In the genomic region with DNA sequence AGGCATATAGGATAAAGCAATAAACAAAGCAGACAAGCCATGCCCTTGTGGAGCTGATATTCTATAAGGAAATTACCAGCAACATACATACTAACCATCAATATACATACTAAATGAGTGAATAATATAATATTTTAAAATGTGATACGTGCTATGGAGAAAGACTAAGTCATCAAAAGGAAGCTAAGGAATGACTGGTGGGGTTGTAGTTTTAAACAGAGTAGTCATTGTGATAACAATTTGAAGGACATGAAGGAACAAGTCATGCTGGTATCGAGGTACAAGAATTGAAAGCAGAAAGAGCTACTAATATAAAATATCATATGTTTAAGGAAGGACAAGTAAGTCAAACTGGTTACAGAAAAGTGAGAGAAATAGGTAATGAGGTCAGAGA, we compare ENCODE assay signal across 1 cellular context.
TF ChIP-seq lines count a peak whose summit lies in the region.

No MANE protein-coding gene starts in this region.

TF ChIP-seq in SK-N-SH treated with all-trans-retinoic acid at 6 μM for 48 hours, 23 proteins besides CTCF, POLR2A, EP300 and RAD21 (continued from another document):
- TF ChIP-seq, protein P1, sequence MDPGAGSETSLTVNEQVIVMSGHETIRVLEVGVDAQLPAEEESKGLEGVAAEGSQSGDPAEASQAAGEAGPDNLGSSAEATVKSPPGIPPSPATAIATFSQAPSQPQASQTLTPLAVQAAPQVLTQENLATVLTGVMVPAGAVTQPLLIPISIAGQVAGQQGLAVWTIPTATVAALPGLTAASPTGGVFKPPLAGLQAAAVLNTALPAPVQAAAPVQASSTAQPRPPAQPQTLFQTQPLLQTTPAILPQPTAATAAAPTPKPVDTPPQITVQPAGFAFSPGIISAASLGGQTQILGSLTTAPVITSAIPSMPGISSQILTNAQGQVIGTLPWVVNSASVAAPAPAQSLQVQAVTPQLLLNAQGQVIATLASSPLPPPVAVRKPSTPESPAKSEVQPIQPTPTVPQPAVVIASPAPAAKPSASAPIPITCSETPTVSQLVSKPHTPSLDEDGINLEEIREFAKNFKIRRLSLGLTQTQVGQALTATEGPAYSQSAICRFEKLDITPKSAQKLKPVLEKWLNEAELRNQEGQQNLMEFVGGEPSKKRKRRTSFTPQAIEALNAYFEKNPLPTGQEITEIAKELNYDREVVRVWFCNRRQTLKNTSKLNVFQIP (CRISPR knock-in tag; IDR thresholded peaks at IDR 0.05; ENCODE audit: borderline replicate concordance, low read depth), result no peak
- TF ChIP-seq OSR1 (CRISPR knock-in tag; IDR thresholded peaks at IDR 0.05), result no peak
- TF ChIP-seq ZNF8 (CRISPR knock-in tag; IDR thresholded peaks at IDR 0.05), result no peak
- TF ChIP-seq ARNTL (CRISPR knock-in tag; IDR thresholded peaks at IDR 0.05; ENCODE audit: borderline replicate concordance, low read depth), result no peak
- TF ChIP-seq, protein P2, sequence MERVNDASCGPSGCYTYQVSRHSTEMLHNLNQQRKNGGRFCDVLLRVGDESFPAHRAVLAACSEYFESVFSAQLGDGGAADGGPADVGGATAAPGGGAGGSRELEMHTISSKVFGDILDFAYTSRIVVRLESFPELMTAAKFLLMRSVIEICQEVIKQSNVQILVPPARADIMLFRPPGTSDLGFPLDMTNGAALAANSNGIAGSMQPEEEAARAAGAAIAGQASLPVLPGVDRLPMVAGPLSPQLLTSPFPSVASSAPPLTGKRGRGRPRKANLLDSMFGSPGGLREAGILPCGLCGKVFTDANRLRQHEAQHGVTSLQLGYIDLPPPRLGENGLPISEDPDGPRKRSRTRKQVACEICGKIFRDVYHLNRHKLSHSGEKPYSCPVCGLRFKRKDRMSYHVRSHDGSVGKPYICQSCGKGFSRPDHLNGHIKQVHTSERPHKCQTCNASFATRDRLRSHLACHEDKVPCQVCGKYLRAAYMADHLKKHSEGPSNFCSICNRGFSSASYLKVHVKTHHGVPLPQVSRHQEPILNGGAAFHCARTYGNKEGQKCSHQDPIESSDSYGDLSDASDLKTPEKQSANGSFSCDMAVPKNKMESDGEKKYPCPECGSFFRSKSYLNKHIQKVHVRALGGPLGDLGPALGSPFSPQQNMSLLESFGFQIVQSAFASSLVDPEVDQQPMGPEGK (CRISPR knock-in tag; IDR thresholded peaks at IDR 0.05; ENCODE audit: borderline replicate concordance), result no peak
- TF ChIP-seq ZFP3 (CRISPR knock-in tag; IDR thresholded peaks at IDR 0.05), result no peak
- TF ChIP-seq GLIS3 (CRISPR knock-in tag; IDR thresholded peaks at IDR 0.05), result no peak
- TF ChIP-seq ZC3H10 (CRISPR knock-in tag; IDR thresholded peaks at IDR 0.05), result no peak
- no peak for TF ChIP-seq ZNF70 (CRISPR knock-in tag; IDR thresholded peaks at IDR 0.05)
- no peak for TF ChIP-seq BACH2 (CRISPR knock-in tag; IDR thresholded peaks at IDR 0.05; ENCODE audit: borderline replicate concordance)
